Comparison of ENCODE assay signal across 18 cellular contexts in the genomic region with DNA sequence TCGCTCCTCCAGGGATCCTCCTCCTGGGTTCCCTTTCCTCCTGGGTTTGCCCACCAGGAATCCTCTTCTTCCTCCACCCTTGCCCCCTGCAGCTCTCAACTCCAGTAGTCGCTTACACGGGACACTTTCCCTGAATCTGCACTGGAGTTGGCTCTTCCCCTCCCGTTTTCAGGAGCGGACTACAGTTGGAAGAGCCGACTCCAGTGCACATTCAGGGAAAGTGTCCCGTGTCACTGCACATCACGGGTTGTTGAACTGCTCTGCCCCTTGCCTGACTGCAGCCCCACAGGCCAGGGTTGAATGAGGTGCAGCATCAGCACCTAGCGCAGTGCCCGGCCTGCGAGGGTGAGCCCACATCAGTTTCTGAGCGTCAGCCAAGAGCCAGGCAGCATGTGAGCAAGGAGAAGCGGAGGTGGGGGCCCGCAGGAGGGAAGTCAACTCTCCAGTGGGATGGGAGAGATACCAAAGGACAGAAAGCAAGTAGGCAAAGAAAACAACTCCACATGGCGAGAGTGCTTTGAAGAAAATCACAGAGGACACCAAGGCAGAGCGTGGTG. TPM values are rescaled to one million over a fixed set of nuclear protein-coding genes. Genes with fewer than 3 reads are reported as not detected.
DNase-seq lines count a peak whose midpoint lies in the region; ATAC-seq and TF ChIP-seq lines count a peak whose summit lies in the region.
"Had no signal": no experiment of that assay in that cellular context is flagged by ENCODE, and none has a peak within 500 bp of the region (broad histone marks: within the 10 kb centered on the region; RNA-seq: fewer than 3 reads in every experiment).

No MANE protein-coding gene starts in this region.

- peak; percentile 71 for DNase-seq in Right ventricle myocardium inferior (ENCODE audit: missing footprints)
- no peak for DNase-seq in right atrium auricular region (ENCODE audit: low spot score)
- DNase-seq in thyroid gland, result peak; percentile 81 to 84
- no peak for DNase-seq in iPS-NIHi11 (ENCODE audit: low spot score)
- DNase-seq in stimulated activated naive CD4-positive, alpha-beta T cell treated with Interleukin-2 at 50 U/mL for 16 hours (lab: John Stamatoyannopoulos, UW), result no peak
- DNase-seq: 8988T, DMS 273 treated with DMSO at 0.1 percent for 48 hours, EL, H9, MG63, NCI-H1092 treated with DMSO at 0.1 percent for 48 hours, NCI-H2227 treated with DMSO at 0.1 percent for 48 hours, NCI-H524 treated with DMSO at 0.1 percent for 48 hours, Peyer's patch, SHP77 had no signal

- H3K4me1 Mint-ChIP-seq in brain (peaks cover 44% of the 10 kb centered on the region), nephron (peaks cover 24% of the 10 kb centered on the region)

- peak; percentile 17 for ATAC-seq in Right ventricle myocardium inferior
- no peak for ATAC-seq in GM18858 (IDR thresholded peaks at IDR 0.05; ENCODE audit: unreplicated experiment)

- 35 to 45% methylated on average over 16 of the region's 16 CpGs for WGBS in thyroid gland, 2 donors

- intact Hi-C loops in Right ventricle myocardium inferior (cut with DNase I), result no loop called here
- intact Hi-C loops in thyroid gland (cut with DNase I), result no loop called here

- H3K9me3 Mint-ChIP-seq in brain (no peaks in the 10 kb centered on the region), nephron (no peaks in the 10 kb centered on the region)
- H3K9me3 Mint-ChIP-seq: H9 had no signal

- H3K36me3 Mint-ChIP-seq in brain (no peaks in the 10 kb centered on the region), nephron (ENCODE audit: low read depth) (peaks cover 16% of the 10 kb centered on the region)

- no peaks in the 10 kb centered on the region for H3K27me3 ChIP-seq in right atrium auricular region
- no peaks in the 10 kb centered on the region for H3K27me3 ChIP-seq in thyroid gland
- H3K27me3 ChIP-seq: MG63, Peyer's patch had no signal

- TF ChIP-seq POLR2A in thyroid gland (IDR thresholded peaks at IDR 0.05), result no peak

- H3K27me3 Mint-ChIP-seq in brain (peaks cover 6% of the 10 kb centered on the region), nephron (ENCODE audit: low read depth) (peaks cover 15% of the 10 kb centered on the region)

- H3K27ac Mint-ChIP-seq in brain (peak overlapping the region in 3 of 5 experiments; percentile 9 to 85 (median 54)), nephron (peak overlapping the region in 2 of 3 experiments; percentile 19 to 76)

- H3K4me3 ChIP-seq in right atrium auricular region (no peak overlapping the region), thyroid gland (replicated peaks in 1 of 3) (no peak overlapping the region)
- H3K4me3 ChIP-seq: MG63, Peyer's patch had no signal

- no peaks in the 10 kb centered on the region for H3K9me3 ChIP-seq in right atrium auricular region
- H3K9me3 ChIP-seq in thyroid gland, result no peaks in the 10 kb centered on the region
- H3K9me3 ChIP-seq: MG63, Peyer's patch had no signal

- H3K4me3 Mint-ChIP-seq in brain, result no peak overlapping the region
- no peak overlapping the region for H3K4me3 Mint-ChIP-seq in nephron
- H3K4me3 Mint-ChIP-seq: H9 had no signal

- TF ChIP-seq CTCF in right atrium auricular region (IDR thresholded peaks at IDR 0.05), result no peak
- no peak for TF ChIP-seq CTCF in brain (conservative IDR thresholded peaks at IDR 0.05)
- no peak for TF ChIP-seq CTCF in nephron (IDR thresholded peaks at IDR 0.05; ENCODE audit: unreplicated experiment in 3 of 3)
- TF ChIP-seq CTCF in thyroid gland (IDR thresholded peaks at IDR 0.05), result no peak

- H3K27ac ChIP-seq in right atrium auricular region (peak overlapping the region in 1 of 2 donors; percentile 48), thyroid gland (peak overlapping the region; percentile 53 to 78 (median 71))
- H3K27ac ChIP-seq: Peyer's patch had no signal

- H3K4me1 ChIP-seq in right atrium auricular region, result peaks cover 0 to 32% of the 10 kb centered on the region in 2 donors
- peaks cover 28 to 43% of the 10 kb centered on the region in 2 donors for H3K4me1 ChIP-seq in thyroid gland

- H3K36me3 ChIP-seq in right atrium auricular region, result peaks cover 9% of the 10 kb centered on the region
- peaks cover 41% of the 10 kb centered on the region in 2 donors for H3K36me3 ChIP-seq in thyroid gland
- H3K36me3 ChIP-seq: MG63, Peyer's patch had no signal

RNA-seq across cellular contexts. Expression of gene RAPGEF3, which starts 13.1 kb away (rescaled TPM):
- total RNA-seq in Right ventricle myocardium inferior (37.3 TPM), right atrium auricular region (10 to 100 TPM; 19.8 to 26.8 TPM), thyroid gland (100 to 1,000 TPM in 2 of 4 donors, 10 to 100 TPM in 2; 87.3 to 178 (median 125) TPM)
- 10.3 TPM for polyA plus RNA-seq in brain (ENCODE audit: insufficient read depth, low read depth, low replicate concordance)

RNA-seq across cellular contexts. Expression of gene ENDOU, which starts 20.3 kb away (rescaled TPM):
- total RNA-seq in Right ventricle myocardium inferior, result not detected
- total RNA-seq in right atrium auricular region, result 1 to 10 TPM in 1 of 2 donors, under 1 TPM in 1; 0.55 to 2.1 TPM
- polyA plus RNA-seq in brain (ENCODE audit: insufficient read depth, low read depth, low replicate concordance), result 0.80 TPM
- 1 to 10 TPM in 3 of 4 donors, under 1 TPM in 1; 0.11 to 1.9 (median 1.2) TPM for total RNA-seq in thyroid gland
- total RNA-seq: H9, Peyer's patch had no signal

RNA-seq across cellular contexts. Expression of gene SLC48A1, which starts 27.5 kb away (rescaled TPM):
- 23.2 TPM for total RNA-seq in Right ventricle myocardium inferior
- total RNA-seq in right atrium auricular region, result 10 to 100 TPM; 48.9 to 52.0 TPM
- 77.4 TPM for polyA plus RNA-seq in brain (ENCODE audit: insufficient read depth, low read depth, low replicate concordance)
- total RNA-seq in thyroid gland, result 100 to 1,000 TPM in 3 of 4 donors, 10 to 100 TPM in 1; 59.3 to 276 (median 187) TPM

RNA-seq across cellular contexts. Expression of gene RPAP3, which starts 39.7 kb away (rescaled TPM):
- total RNA-seq in Right ventricle myocardium inferior, result 24.4 TPM
- total RNA-seq in right atrium auricular region, result 10 to 100 TPM; 12.2 to 14.3 TPM
- polyA plus RNA-seq in brain (ENCODE audit: insufficient read depth, low read depth, low replicate concordance), result 6.2 TPM
- total RNA-seq in thyroid gland, result 10 to 100 TPM; 17.9 to 24.9 (median 21.4) TPM

Comparison
In these comparisons a context has a peak if more than half of its experiments do, and no peak if none do; other contexts are left out.
1. DNase-seq: peak in Right ventricle myocardium inferior (single experiment) and thyroid gland (2 of 2); none in right atrium auricular region (single experiment), iPS-NIHi11 (single experiment) and stimulated activated naive CD4-positive, alpha-beta T cell treated with Interleukin-2 at 50 U/mL for 16 hours (single experiment).